17 cellular contexts compared by ENCODE assay signal in the genomic region with DNA sequence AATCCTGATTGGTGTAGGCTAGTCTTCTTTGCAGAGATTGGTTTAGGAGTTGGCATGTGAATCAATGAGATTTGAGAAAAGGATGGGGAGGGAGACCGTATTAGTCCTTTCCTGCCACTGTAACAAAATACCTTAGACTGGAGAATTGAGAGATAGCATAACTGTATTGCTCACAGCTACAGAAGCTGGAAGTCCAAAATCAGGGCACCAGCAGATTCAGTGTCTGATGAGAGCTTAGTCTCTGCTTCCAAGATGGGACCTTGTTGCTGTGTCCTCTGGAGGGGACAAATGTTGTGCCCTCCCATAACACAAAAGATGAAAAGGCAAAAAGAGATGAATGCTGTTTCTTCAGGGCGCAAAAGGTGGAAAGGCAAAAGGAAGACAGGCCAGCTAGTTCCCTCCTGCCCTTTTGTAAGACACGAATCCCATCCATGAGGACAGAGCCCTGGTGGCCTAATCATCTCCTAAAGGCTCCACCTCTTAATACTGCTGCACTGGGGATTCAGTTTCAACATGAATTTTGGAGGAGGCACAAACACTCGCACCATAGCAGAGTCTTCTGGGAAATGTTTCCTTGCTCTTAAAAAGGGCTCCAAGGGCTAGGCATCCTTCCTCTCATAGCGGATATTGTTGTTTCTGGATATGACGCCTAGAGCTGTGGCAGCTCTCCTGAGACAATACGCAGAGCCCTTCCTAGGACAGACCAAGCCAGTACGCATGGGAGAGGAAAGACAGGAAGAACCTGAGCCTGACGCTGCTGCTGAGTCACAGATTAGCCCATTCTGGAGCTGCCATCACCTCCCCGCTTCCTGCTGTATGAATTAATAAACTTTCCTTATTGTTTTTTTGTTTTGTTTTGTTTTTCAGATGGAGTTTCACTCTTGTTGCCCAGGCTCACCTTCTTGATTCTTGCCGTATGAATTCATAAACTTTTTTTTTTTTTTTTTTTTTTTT.
A peak's percentile ranks its signal among the peaks of the same experiment; 100 is the strongest.
DNase-seq lines count a peak whose midpoint lies in the region; ATAC-seq, FAIRE-seq and TF ChIP-seq lines count a peak whose summit lies in the region.
"Had no signal": no experiment of that assay in that cellular context is flagged by ENCODE, and none has a peak within 500 bp of the region (broad histone marks: within the 10 kb centered on the region; RNA-seq: fewer than 3 reads in every experiment).

No MANE protein-coding gene starts in this region.

- no peak for TF ChIP-seq POLR2A in ovary (IDR thresholded peaks at IDR 0.05)

- H3K27me3 ChIP-seq in skeletal muscle tissue (ENCODE audit: control insufficient read depth in 3 of 3, insufficient read depth in 3 of 3, low read length in 3 of 3) (no peaks in the 10 kb centered on the region), ovary (no peaks in the 10 kb centered on the region)
- H3K27me3 ChIP-seq: dorsolateral prefrontal cortex had no signal

- DNase-seq in NCI-H226 (peak; percentile 41), choroid plexus epithelial cell (ENCODE audit: low read depth) (peak; percentile 59), kidney (peak; percentile 63), ovary (no peak)
- DNase-seq in activated CD4-positive, CD25-positive, alpha-beta regulatory T cell (lab: John Stamatoyannopoulos, UW), result no peak
- DNase-seq in stimulated activated naive CD8-positive, alpha-beta T cell treated with anti-CD3 and anti-CD28 coated beads, Interleukin-15, Interleukin-2, amounts not matched to agents 100 U/mL and 50 U/mL, for 24 hours, result no peak
- DNase-seq: activated CD4-positive, alpha-beta T cell treated with anti-CD3 and anti-CD28 coated beads for 4 hours; activated gamma-delta T cell treated with Interleukin-2 at 50 U/mL for 16 hours; C1 segment of cervical spinal cord; dorsolateral prefrontal cortex; GF-D8; NCI-H1105 treated with DMSO at 0.1 percent for 48 hours; NCI-H748 treated with DMSO at 0.1 percent for 48 hours; SK-N-SH; small intestine had no signal

- H3K9me3 ChIP-seq in kidney (ENCODE audit: control insufficient read depth in 1 of 2, low read length in 2 of 2) (peaks cover 0 to 3% of the 10 kb centered on the region in 2 donors), skeletal muscle tissue (ENCODE audit: control insufficient read depth in 3 of 3, low read length in 3 of 3) (no peaks in the 10 kb centered on the region), ovary (no peaks in the 10 kb centered on the region)
- H3K9me3 ChIP-seq: SK-N-SH had no signal

- no peak for TF ChIP-seq EP300 in ovary (IDR thresholded peaks at IDR 0.05)

- H3K36me3 ChIP-seq in kidney (ENCODE audit: control insufficient read depth in 1 of 2, insufficient read depth in 2 of 2, low read length in 2 of 2) (no peaks in the 10 kb centered on the region), skeletal muscle tissue (ENCODE audit: control insufficient read depth in 3 of 3, insufficient read depth in 3 of 3, low read length in 3 of 3) (no peaks in the 10 kb centered on the region), ovary (no peaks in the 10 kb centered on the region)

- no peaks in the 10 kb centered on the region for H3K4me1 ChIP-seq in kidney (ENCODE audit: control insufficient read depth in 1 of 2, insufficient read depth in 1 of 2, low read depth in 1 of 2, low read length in 2 of 2)
- peaks cover 0 to 3% (median 0%) of the 10 kb centered on the region in 3 donors for H3K4me1 ChIP-seq in skeletal muscle tissue (ENCODE audit: control insufficient read depth in 3 of 3, insufficient read depth in 3 of 3, low read length in 3 of 3)
- no peaks in the 10 kb centered on the region for H3K4me1 ChIP-seq in ovary (ENCODE audit: insufficient read depth)

- intact Hi-C loops in kidney (cut with DNase I) (no loop called here), ovary (cut with DNase I) (no loop called here)

- H3K4me3 ChIP-seq in choroid plexus epithelial cell (ENCODE audit: low read depth, low read length) (no peak overlapping the region), kidney (ENCODE audit: low read length in 2 of 2) (no peak overlapping the region), skeletal muscle tissue (ENCODE audit: low read length in 3 of 3) (no peak overlapping the region), ovary (no peak overlapping the region)
- H3K4me3 ChIP-seq: dorsolateral prefrontal cortex had no signal

- H3K27ac ChIP-seq in kidney (ENCODE audit: low read depth in 2 of 2, low read length in 2 of 2), result peak overlapping the region in 1 of 2 donors; percentile 60
- peak overlapping the region; percentile 55 for H3K27ac ChIP-seq in skeletal muscle tissue (ENCODE audit: low read depth, low read length)
- no peak overlapping the region for H3K27ac ChIP-seq in ovary

- no peak for FAIRE-seq in kidney (lab: Jason Lieb, UNC)
- FAIRE-seq: small intestine had no signal

- H3K9ac ChIP-seq in kidney (ENCODE audit: low read length in 2 of 2) (no peak overlapping the region), skeletal muscle tissue (ENCODE audit: low read depth in 1 of 3, low read length in 3 of 3) (no peak overlapping the region)
- H3K9ac ChIP-seq: SK-N-SH had no signal

- no peak for TF ChIP-seq CTCF in choroid plexus epithelial cell (conservative IDR thresholded peaks at IDR 0.05; ENCODE audit: low read depth, low read length)
- no peak for TF ChIP-seq CTCF in kidney (IDR thresholded peaks at IDR 0.05; ENCODE audit: borderline replicate concordance, extremely low read depth, insufficient read depth)
- TF ChIP-seq CTCF in ovary (IDR thresholded peaks at IDR 0.05), result no peak

- ATAC-seq in HG03521 (IDR thresholded peaks at IDR 0.05; ENCODE audit: unreplicated experiment), result no peak
- ATAC-seq in stimulated activated naive CD8-positive, alpha-beta T cell treated with anti-CD3 and anti-CD28 coated beads, Interleukin-15, Interleukin-2, amounts not matched to agents 100 U/mL and 50 U/mL, for 24 hours, result no peak

- 81 to 85% (median 83%) methylated on average over 11 of the region's 11 CpGs for whole genome bisulfite sequencing in ovary, 3 donors

Comparison
In these comparisons a context has a peak if more than half of its experiments do, and no peak if none do; other contexts are left out.
1. DNase-seq: peak in NCI-H226 (single experiment), choroid plexus epithelial cell (single experiment) and kidney (single experiment); none in activated CD4-positive, CD25-positive, alpha-beta regulatory T cell (0 of 4), stimulated activated naive CD8-positive, alpha-beta T cell treated with anti-CD3 and anti-CD28 coated beads, Interleukin-15, Interleukin-2, amounts not matched to agents 100 U/mL and 50 U/mL, for 24 hours (single experiment) and ovary (0 of 5).